8 cellular contexts compared by ENCODE assay signal in genomic region chr11:126419801-126420729, GRCh38.
A peak's percentile ranks its signal among the peaks of the same experiment; 100 is the strongest.
DNase-seq lines count a peak whose midpoint lies in the region; ATAC-seq and TF ChIP-seq lines count a peak whose summit lies in the region.

No MANE protein-coding gene starts in this region.

- no peaks in the 10 kb centered on the region for H3K9me3 ChIP-seq in mucosa of rectum (ENCODE audit: control insufficient read depth in 2 of 2, low read length in 2 of 2)

- H2AFZ ChIP-seq in GM23338: no peak overlapping the region

- H3F3A ChIP-seq in GM23338 (replicated peaks; ENCODE audit: low read depth): 0 out of 2 replicates have a peak, but pooled peaks cover 3% of the 10 kb centered on the region

- no peaks in the 10 kb centered on the region for H3K9me3 Mint-ChIP-seq in activated T-helper 2 cell treated with anti-CD3 and anti-CD28 coated beads, Interferon-gamma antibody, Interleukin-2, Interleukin-4, amounts not matched to agents 10 μg/mL and 5 μg/mL and 100 μg/mL, durations not matched to agents 14 hours and 24 hours and 36 hours
- no peaks in the 10 kb centered on the region for H3K9me3 Mint-ChIP-seq in GM23338

- no peaks in the 10 kb centered on the region for H4K20me1 ChIP-seq in GM23338 (replicated peaks; ENCODE audit: insufficient read depth)

- DNase-seq in SIG-M5 treated with dmso at 0.1 percent for 504 hours (lab: John Stamatoyannopoulos, UW; ENCODE audit: unreplicated experiment) (peak; percentile 72), NCI-H2081 (lab: John Stamatoyannopoulos, UW) (no peak), NCI-H524 treated with DMSO at 0.1 percent for 48 hours (lab: John Stamatoyannopoulos, UW) (no peak), GM23338 (ENCODE audit: low spot score) (no peak)
- DNase-seq in activated T-helper 2 cell treated with anti-CD3 and anti-CD28 coated beads, Interferon-gamma antibody, Interleukin-2, Interleukin-4, amounts not matched to agents 10 μg/mL and 5 μg/mL and 100 μg/mL, durations not matched to agents 14 hours and 24 hours and 36 hours (ENCODE audit: low spot score): no peak

- peak overlapping the region; percentile 50 to 74 for H3K27ac ChIP-seq in mucosa of rectum (ENCODE audit: low read depth in 2 of 2, low read length in 2 of 2)
- no peak overlapping the region for H3K27ac ChIP-seq in GM23338 (ENCODE audit: low read depth)

- peaks cover 56 to 72% of the 10 kb centered on the region in 2 donors for H3K4me1 ChIP-seq in mucosa of rectum (ENCODE audit: control insufficient read depth in 2 of 2, insufficient read depth in 2 of 2, low read length in 2 of 2)
- peaks cover 11% of the 10 kb centered on the region; the same call in 1 of the 2 replicates for H3K4me1 ChIP-seq in GM23338 (ENCODE audit: insufficient read depth)

- no peak overlapping the region for H3K4me2 ChIP-seq in GM23338

- H3K4me1 Mint-ChIP-seq in activated T-helper 2 cell treated with anti-CD3 and anti-CD28 coated beads, Interferon-gamma antibody, Interleukin-2, Interleukin-4, amounts not matched to agents 10 μg/mL and 5 μg/mL and 100 μg/mL, durations not matched to agents 14 hours and 24 hours and 36 hours (ENCODE audit: low read depth): peaks cover 28% of the 10 kb centered on the region
- peaks cover 12% of the 10 kb centered on the region for H3K4me1 Mint-ChIP-seq in GM23338

- no peaks in the 10 kb centered on the region for H3K9me2 ChIP-seq in GM23338 (ENCODE audit: insufficient read depth)

- peaks cover 0 to 8% of the 10 kb centered on the region in 2 donors for H3K36me3 ChIP-seq in mucosa of rectum (ENCODE audit: control insufficient read depth in 2 of 2, insufficient read depth in 2 of 2, low read length in 2 of 2)
- no peaks in the 10 kb centered on the region for H3K36me3 ChIP-seq in GM23338 (ENCODE audit: insufficient read depth)

- no peak for TF ChIP-seq CTCF in GM23338 (conservative IDR thresholded peaks at IDR 0.05; ENCODE audit: low read depth in 2 of 2)

- peak; percentile 83 for ATAC-seq in GM18870 (IDR thresholded peaks at IDR 0.05; ENCODE audit: unreplicated experiment)
- peak; percentile 60 for ATAC-seq in HG02943 (IDR thresholded peaks at IDR 0.05; ENCODE audit: low read depth, unreplicated experiment)
- no peak for ATAC-seq in GM23338

- intact Hi-C loops in activated T-helper 2 cell treated with anti-CD3 and anti-CD28 coated beads, Interferon-gamma antibody, Interleukin-2, Interleukin-4, amounts not matched to agents 10 μg/mL and 5 μg/mL and 100 μg/mL, durations not matched to agents 14 hours and 24 hours and 36 hours (cut with micrococcal nuclease): loop anchor here (2.0 kb wide), 2 partner anchors 65 to 115 kb away; partner anchors contain the start of genes DCPS and ST3GAL4

- no peak overlapping the region for H3K27ac Mint-ChIP-seq in activated T-helper 2 cell treated with anti-CD3 and anti-CD28 coated beads, Interferon-gamma antibody, Interleukin-2, Interleukin-4, amounts not matched to agents 10 μg/mL and 5 μg/mL and 100 μg/mL, durations not matched to agents 14 hours and 24 hours and 36 hours
- no peak overlapping the region for H3K27ac Mint-ChIP-seq in GM23338

- H3K79me2 ChIP-seq in GM23338 (replicated peaks; ENCODE audit: insufficient read depth): no peaks in the 10 kb centered on the region

- no peak overlapping the region for H3K9ac ChIP-seq in mucosa of rectum (ENCODE audit: low read depth in 1 of 2, low read length in 2 of 2)

- no peak overlapping the region for H3K4me3 Mint-ChIP-seq in activated T-helper 2 cell treated with anti-CD3 and anti-CD28 coated beads, Interferon-gamma antibody, Interleukin-2, Interleukin-4, amounts not matched to agents 10 μg/mL and 5 μg/mL and 100 μg/mL, durations not matched to agents 14 hours and 24 hours and 36 hours (ENCODE audit: low read depth)
- H3K4me3 Mint-ChIP-seq in GM23338: no peak overlapping the region

- H3K27me3 Mint-ChIP-seq in activated T-helper 2 cell treated with anti-CD3 and anti-CD28 coated beads, Interferon-gamma antibody, Interleukin-2, Interleukin-4, amounts not matched to agents 10 μg/mL and 5 μg/mL and 100 μg/mL, durations not matched to agents 14 hours and 24 hours and 36 hours (ENCODE audit: low read depth): peaks cover 7% of the 10 kb centered on the region
- H3K27me3 Mint-ChIP-seq in GM23338 (ENCODE audit: insufficient read depth, low read depth, poor library complexity): peaks cover 12% of the 10 kb centered on the region

- H3K4me3 ChIP-seq in mucosa of rectum (ENCODE audit: low read length in 2 of 2) (no peak overlapping the region), GM23338 (no peak overlapping the region)

- H3K27me3 ChIP-seq in mucosa of rectum (ENCODE audit: control insufficient read depth in 2 of 2, insufficient read depth in 2 of 2, low read length in 2 of 2) (no peaks in the 10 kb centered on the region), GM23338 (ENCODE audit: insufficient read depth) (0 out of 2 replicates have a peak, but pooled peaks cover 3% of the 10 kb centered on the region)

- no peaks in the 10 kb centered on the region for H3K36me3 Mint-ChIP-seq in activated T-helper 2 cell treated with anti-CD3 and anti-CD28 coated beads, Interferon-gamma antibody, Interleukin-2, Interleukin-4, amounts not matched to agents 10 μg/mL and 5 μg/mL and 100 μg/mL, durations not matched to agents 14 hours and 24 hours and 36 hours (ENCODE audit: low read depth)
- H3K36me3 Mint-ChIP-seq in GM23338 (ENCODE audit: low read depth): no peaks in the 10 kb centered on the region

TF ChIP-seq in GM23338, 12 proteins besides CTCF, POLR2A, EP300 and RAD21 (continues in another document):
- TF ChIP-seq EZH2phosphoT487 (IDR thresholded peaks at IDR 0.05; ENCODE audit: unreplicated experiment) (no peak), CREB1 (CRISPR knock-in tag; IDR thresholded peaks at IDR 0.05; ENCODE audit: low read depth) (no peak), POLR2AphosphoS5 (IDR thresholded peaks at IDR 0.05; ENCODE audit: low read depth) (no peak), JUNB (IDR thresholded peaks at IDR 0.05; ENCODE audit: unreplicated experiment) (no peak), EZH2 (IDR thresholded peaks at IDR 0.05; ENCODE audit: low read depth, unreplicated experiment) (no peak), STAT1 (IDR thresholded peaks at IDR 0.05; ENCODE audit: unreplicated experiment) (no peak)
- TF ChIP-seq, protein P1, sequence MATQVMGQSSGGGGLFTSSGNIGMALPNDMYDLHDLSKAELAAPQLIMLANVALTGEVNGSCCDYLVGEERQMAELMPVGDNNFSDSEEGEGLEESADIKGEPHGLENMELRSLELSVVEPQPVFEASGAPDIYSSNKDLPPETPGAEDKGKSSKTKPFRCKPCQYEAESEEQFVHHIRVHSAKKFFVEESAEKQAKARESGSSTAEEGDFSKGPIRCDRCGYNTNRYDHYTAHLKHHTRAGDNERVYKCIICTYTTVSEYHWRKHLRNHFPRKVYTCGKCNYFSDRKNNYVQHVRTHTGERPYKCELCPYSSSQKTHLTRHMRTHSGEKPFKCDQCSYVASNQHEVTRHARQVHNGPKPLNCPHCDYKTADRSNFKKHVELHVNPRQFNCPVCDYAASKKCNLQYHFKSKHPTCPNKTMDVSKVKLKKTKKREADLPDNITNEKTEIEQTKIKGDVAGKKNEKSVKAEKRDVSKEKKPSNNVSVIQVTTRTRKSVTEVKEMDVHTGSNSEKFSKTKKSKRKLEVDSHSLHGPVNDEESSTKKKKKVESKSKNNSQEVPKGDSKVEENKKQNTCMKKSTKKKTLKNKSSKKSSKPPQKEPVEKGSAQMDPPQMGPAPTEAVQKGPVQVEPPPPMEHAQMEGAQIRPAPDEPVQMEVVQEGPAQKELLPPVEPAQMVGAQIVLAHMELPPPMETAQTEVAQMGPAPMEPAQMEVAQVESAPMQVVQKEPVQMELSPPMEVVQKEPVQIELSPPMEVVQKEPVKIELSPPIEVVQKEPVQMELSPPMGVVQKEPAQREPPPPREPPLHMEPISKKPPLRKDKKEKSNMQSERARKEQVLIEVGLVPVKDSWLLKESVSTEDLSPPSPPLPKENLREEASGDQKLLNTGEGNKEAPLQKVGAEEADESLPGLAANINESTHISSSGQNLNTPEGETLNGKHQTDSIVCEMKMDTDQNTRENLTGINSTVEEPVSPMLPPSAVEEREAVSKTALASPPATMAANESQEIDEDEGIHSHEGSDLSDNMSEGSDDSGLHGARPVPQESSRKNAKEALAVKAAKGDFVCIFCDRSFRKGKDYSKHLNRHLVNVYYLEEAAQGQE (IDR thresholded peaks at IDR 0.05; ENCODE audit: unreplicated experiment): no peak
